In genomic region chr18:35459997-35460396, GRCh38 we compare ENCODE assay signal across 1 cellular context.
TF ChIP-seq lines count a peak whose summit lies in the region.

No MANE protein-coding gene starts in this region.

TF ChIP-seq in endothelial cell of umbilical vein, 7 proteins besides CTCF, POLR2A, EP300 and RAD21:
- TF ChIP-seq EZH2 (IDR thresholded peaks at IDR 0.05; ENCODE audit: borderline replicate concordance, low read depth, low read length, severe bottlenecking), result no peak
- peak; percentile 3 for TF ChIP-seq POLR2AphosphoS5 (IDR thresholded peaks at IDR 0.05; ENCODE audit: insufficient read depth, low read depth, low read length)
- no peak for TF ChIP-seq GATA2 (IDR thresholded peaks at IDR 0.05; ENCODE audit: insufficient read depth, insufficient read length, low read depth, low read length)
- TF ChIP-seq MAX (IDR thresholded peaks at IDR 0.05; ENCODE audit: insufficient read depth, insufficient read length), result no peak
- TF ChIP-seq JUN (IDR thresholded peaks at IDR 0.05; ENCODE audit: borderline replicate concordance, insufficient read depth, insufficient read length, low read depth), result no peak
- no peak for TF ChIP-seq MYC (IDR thresholded peaks at IDR 0.05; ENCODE audit: low read depth, low read length)
- no peak for TF ChIP-seq FOS (IDR thresholded peaks at IDR 0.05; ENCODE audit: borderline replicate concordance, insufficient read depth, low read length)
